ENCODE assay signal across 9 cellular contexts in the genomic region with DNA sequence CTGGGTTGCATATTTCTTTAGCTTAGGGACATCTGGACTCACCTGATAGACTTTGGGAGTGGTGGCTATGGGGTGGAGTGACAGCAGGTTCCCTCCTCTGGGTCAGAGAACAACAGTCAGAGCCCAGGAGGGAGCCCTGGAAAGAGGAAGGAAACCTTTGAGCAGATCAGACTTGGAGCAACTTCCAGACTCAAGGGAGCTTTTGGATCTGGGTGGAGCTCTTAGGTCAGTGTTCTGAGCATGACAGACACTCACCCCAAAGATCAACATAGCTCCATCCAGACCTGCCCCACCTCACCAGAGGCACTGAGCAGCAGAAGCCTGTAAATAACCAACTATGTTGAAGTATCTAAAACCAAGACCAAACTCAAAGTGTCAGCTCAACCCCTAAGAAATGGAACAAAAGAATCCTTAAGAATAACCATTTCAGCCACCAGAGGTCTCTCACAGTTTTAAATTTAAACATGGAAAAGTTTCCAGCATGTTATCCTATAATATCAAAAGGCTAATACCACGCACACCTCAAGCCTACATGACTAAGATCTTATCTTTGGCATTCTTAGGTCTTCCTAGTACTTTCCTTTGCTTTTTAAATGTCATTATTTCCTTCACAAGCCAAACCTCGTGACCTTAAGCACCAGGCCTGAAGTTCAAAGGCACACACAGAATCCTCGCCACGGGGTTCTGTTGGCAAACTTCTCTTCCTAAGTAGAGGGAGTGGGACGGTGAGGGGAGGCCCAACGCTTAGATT. TPM values are rescaled to one million over a fixed set of nuclear protein-coding genes. Genes with fewer than 3 reads are reported as not detected.
A peak's percentile ranks its signal among the peaks of the same experiment; 100 is the strongest.
DNase-seq lines count a peak whose midpoint lies in the region; ATAC-seq and TF ChIP-seq lines count a peak whose summit lies in the region.
"Had no signal": no experiment of that assay in that cellular context is flagged by ENCODE, and none has a peak within 500 bp of the region (broad histone marks: within the 10 kb centered on the region; RNA-seq: fewer than 3 reads in every experiment).

No MANE protein-coding gene starts in this region.

- H3K27ac Mint-ChIP-seq in natural killer cell = no peak overlapping the region
- H3K27ac Mint-ChIP-seq: T-helper 1 cell treated with Interleukin-12 subunit alpha and Interleukin-12 subunit beta and Interleukin-4 antibody, amounts not matched to agents 30 μg/mL and 1 μg/mL, for 36 hours had no signal

- peaks cover 37 to 43% of the 10 kb centered on the region in 2 donors for H3K4me1 Mint-ChIP-seq in natural killer cell

- peak overlapping the region; percentile 76 for H3K27ac ChIP-seq in SK-N-MC

- H3K36me3 ChIP-seq in SK-N-MC (ENCODE audit: insufficient read depth, low read length) = no peaks in the 10 kb centered on the region

- no peak for ATAC-seq in natural killer cell

- no peak overlapping the region for H3K4me3 Mint-ChIP-seq in natural killer cell
- H3K4me3 Mint-ChIP-seq: T-helper 1 cell treated with Interleukin-12 subunit alpha and Interleukin-12 subunit beta and Interleukin-4 antibody, amounts not matched to agents 30 μg/mL and 1 μg/mL, for 36 hours had no signal

- H3K9me3 Mint-ChIP-seq in natural killer cell = no peaks in the 10 kb centered on the region
- H3K9me3 Mint-ChIP-seq: T-helper 1 cell treated with Interleukin-12 subunit alpha and Interleukin-12 subunit beta and Interleukin-4 antibody, amounts not matched to agents 30 μg/mL and 1 μg/mL, for 36 hours had no signal

- no peaks in the 10 kb centered on the region for H3K9me3 ChIP-seq in SK-N-MC (ENCODE audit: low read depth, low read length)

- peak overlapping the region; percentile 16 for H3K9ac ChIP-seq in SK-N-MC (ENCODE audit: insufficient read length)

- intact Hi-C loops in natural killer cell (cut with micrococcal nuclease) = no loop called here

- TF ChIP-seq CTCF in foreskin fibroblast (IDR thresholded peaks at IDR 0.05; ENCODE audit: low read depth, low read length) = peak; percentile 38
- TF ChIP-seq CTCF in retinal pigment epithelial cell (conservative IDR thresholded peaks at IDR 0.05; ENCODE audit: low read depth, low read length) = peak; percentile 40
- TF ChIP-seq CTCF in natural killer cell (IDR thresholded peaks at IDR 0.05) = no peak

- DNase-seq in ELR (ENCODE audit: low read depth) (peak; percentile 69), SK-N-MC (ENCODE audit: low read depth, low spot score) (no peak), foreskin fibroblast (peak in 1 of 2 donors; percentile 56), retinal pigment epithelial cell (ENCODE audit: low read depth) (no peak), cortex of kidney (lab: John Stamatoyannopoulos, UW) (no peak), natural killer cell (no peak), islet precursor cell (no peak)
- DNase-seq in stimulated activated CD4-positive, alpha-beta T cell treated with anti-CD3 and anti-CD28 coated beads, Interleukin-2, amount 100 ng/mL, for 48 hours = no peak

- H3K4me3 ChIP-seq in SK-N-MC (no peak overlapping the region), foreskin fibroblast (ENCODE audit: low read depth in 1 of 2, low read length in 2 of 2) (no peak overlapping the region), retinal pigment epithelial cell (ENCODE audit: low read length) (no peak overlapping the region)

- H3K36me3 Mint-ChIP-seq in natural killer cell = no peaks in the 10 kb centered on the region

- H3K27me3 Mint-ChIP-seq in natural killer cell (ENCODE audit: low read depth in 2 of 2) = peaks cover 0 to 9% of the 10 kb centered on the region in 2 donors

RNA-seq across cellular contexts. Expression of a gene that starts 56.4 kb away (rescaled TPM):
- 10 to 100 TPM in 2 of 3 donors, 1 to 10 TPM in 1; 9.1 to 21.2 (median 12.2) TPM for total RNA-seq in natural killer cell
